1 cellular context compared by ENCODE assay signal in genomic region chr17:66275651-66276050, GRCh38.
TF ChIP-seq lines count a peak whose summit lies in the region.

No MANE protein-coding gene starts in this region.

TF ChIP-seq in IMR-90, 13 proteins besides CTCF, POLR2A, EP300 and RAD21 (continued from another document):
- TF ChIP-seq MXI1 (IDR thresholded peaks at IDR 0.05; ENCODE audit: borderline replicate concordance, low read depth, low read length) = no peak
- peak; percentile 98 for TF ChIP-seq FOS (IDR thresholded peaks at IDR 0.05; ENCODE audit: low read depth, low read length)
- no peak for TF ChIP-seq BHLHE40 (IDR thresholded peaks at IDR 0.05; ENCODE audit: low read depth, low read length)
- TF ChIP-seq CHD1 (IDR thresholded peaks at IDR 0.05; ENCODE audit: low read depth, low read length) = no peak
TF ChIP-seq in IMR-90: peak in this region for 3.
